4 cellular contexts compared by ENCODE assay signal in the genomic region with DNA sequence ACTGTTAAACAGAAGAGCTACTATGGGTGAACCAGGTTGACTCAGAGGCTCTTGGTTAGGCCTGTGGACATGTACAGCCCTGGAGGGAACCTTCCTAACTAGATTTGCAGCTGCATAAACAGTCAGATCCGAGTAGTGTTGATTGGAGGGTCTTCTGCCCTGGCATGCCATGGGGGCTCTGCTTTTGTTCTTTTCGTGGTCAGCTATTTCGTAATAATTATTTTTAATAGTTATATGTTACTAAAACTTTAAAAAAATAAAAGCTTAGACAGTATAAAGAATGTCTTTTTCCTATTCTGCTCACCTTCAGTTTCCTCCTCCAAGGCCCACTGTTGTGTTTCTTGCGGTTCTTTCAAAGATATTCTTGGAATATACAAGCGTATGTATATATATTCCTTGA.
"Had no signal": no experiment of that assay in that cellular context is flagged by ENCODE, and none has a peak within 500 bp of the region (broad histone marks: within the 10 kb centered on the region; RNA-seq: fewer than 3 reads in every experiment).

No MANE protein-coding gene starts in this region.

- H3K27ac ChIP-seq: HL-60, KMS-11 had no signal

- DNase-seq: KBM-7, KG1 had no signal

- H3K4me2 ChIP-seq: KMS-11 had no signal

- H3K9ac ChIP-seq: KMS-11 had no signal
